ENCODE assay signal across 8 cellular contexts in genomic region chr7:97499204-97499603, GRCh38.
DNase-seq lines count a peak whose midpoint lies in the region; ATAC-seq and TF ChIP-seq lines count a peak whose summit lies in the region.

No MANE protein-coding gene starts in this region.

- H3K27ac Mint-ChIP-seq in stimulated activated naive CD8-positive, alpha-beta T cell treated with anti-CD3 and anti-CD28 coated beads, Interleukin-15, amount 100 ng/mL, for 72 hours, result no peak overlapping the region
- no peak overlapping the region for H3K27ac Mint-ChIP-seq in HFFc6
- H3K27ac Mint-ChIP-seq in chondrocyte (ENCODE audit: unreplicated experiment), result no peak overlapping the region
- H3K27ac Mint-ChIP-seq in neural crest cell (ENCODE audit: unreplicated experiment), result no peak overlapping the region

- H3K9me3 Mint-ChIP-seq in stimulated activated naive CD8-positive, alpha-beta T cell treated with anti-CD3 and anti-CD28 coated beads, Interleukin-15, amount 100 ng/mL, for 72 hours, result no peaks in the 10 kb centered on the region
- H3K9me3 Mint-ChIP-seq in HFFc6, result peaks cover 28% of the 10 kb centered on the region
- H3K9me3 Mint-ChIP-seq in chondrocyte (ENCODE audit: low read depth), result no peaks in the 10 kb centered on the region
- no peaks in the 10 kb centered on the region for H3K9me3 Mint-ChIP-seq in neural crest cell

- TF ChIP-seq CTCF in HFFc6 (IDR thresholded peaks at IDR 0.05), result peak; percentile 46
- peak; percentile 76 for TF ChIP-seq CTCF in chondrocyte (IDR thresholded peaks at IDR 0.05)
- peak; percentile 69 for TF ChIP-seq CTCF in neural crest cell (conservative IDR thresholded peaks at IDR 0.05)

- no peak for ATAC-seq in stimulated activated naive CD8-positive, alpha-beta T cell treated with anti-CD3 and anti-CD28 coated beads, Interleukin-15, Interleukin-2, amounts not matched to agents 100 U/mL and 50 U/mL, for 24 hours
- ATAC-seq in stimulated activated naive CD8-positive, alpha-beta T cell treated with anti-CD3 and anti-CD28 coated beads, Interleukin-15, amount 100 ng/mL, for 72 hours, result no peak
- no peak for ATAC-seq in left ventricle myocardium superior

- intact Hi-C loops in left ventricle myocardium superior (cut with micrococcal nuclease), result no loop called here

- no peaks in the 10 kb centered on the region; the same call in 1 of the 2 replicates for H3K36me3 Mint-ChIP-seq in HFFc6 (ENCODE audit: low read depth)
- no peaks in the 10 kb centered on the region for H3K36me3 Mint-ChIP-seq in chondrocyte (ENCODE audit: low read depth)
- H3K36me3 Mint-ChIP-seq in neural crest cell (ENCODE audit: low read depth), result no peaks in the 10 kb centered on the region

- H3K4me3 Mint-ChIP-seq in stimulated activated naive CD8-positive, alpha-beta T cell treated with anti-CD3 and anti-CD28 coated beads, Interleukin-15, amount 100 ng/mL, for 72 hours, result no peak overlapping the region
- no peak overlapping the region for H3K4me3 Mint-ChIP-seq in HFFc6
- H3K4me3 Mint-ChIP-seq in chondrocyte (ENCODE audit: unreplicated experiment), result no peak overlapping the region
- H3K4me3 Mint-ChIP-seq in neural crest cell, result no peak overlapping the region

- H3K27me3 Mint-ChIP-seq in stimulated activated naive CD8-positive, alpha-beta T cell treated with anti-CD3 and anti-CD28 coated beads, Interleukin-15, amount 100 ng/mL, for 72 hours, result peaks cover 8% of the 10 kb centered on the region
- H3K27me3 Mint-ChIP-seq in HFFc6 (ENCODE audit: insufficient read depth) (no peaks in the 10 kb centered on the region; the same call in 1 of the 2 replicates), chondrocyte (ENCODE audit: low read depth) (peaks cover 8% of the 10 kb centered on the region), neural crest cell (ENCODE audit: low read depth) (peaks cover 3% of the 10 kb centered on the region)

- no peaks in the 10 kb centered on the region for H3K4me1 Mint-ChIP-seq in stimulated activated naive CD8-positive, alpha-beta T cell treated with anti-CD3 and anti-CD28 coated beads, Interleukin-15, amount 100 ng/mL, for 72 hours
- H3K4me1 Mint-ChIP-seq in HFFc6 (ENCODE audit: low read depth), result no peaks in the 10 kb centered on the region
- H3K4me1 Mint-ChIP-seq in chondrocyte (ENCODE audit: low read depth), result no peaks in the 10 kb centered on the region
- H3K4me1 Mint-ChIP-seq in neural crest cell, result no peaks in the 10 kb centered on the region

- peak; percentile 19 for DNase-seq in stimulated activated naive CD8-positive, alpha-beta T cell treated with anti-CD3 and anti-CD28 coated beads, Interleukin-15, Interleukin-2, amounts not matched to agents 100 U/mL and 50 U/mL, for 24 hours
- DNase-seq in stimulated activated naive CD8-positive, alpha-beta T cell treated with anti-CD3 and anti-CD28 coated beads, Interleukin-15, amount 100 ng/mL, for 72 hours, result no peak
- peak; percentile 2 for DNase-seq in HFFc6
- DNase-seq in NCI-H460 (ENCODE audit: extremely low read depth, low read depth), result peak; percentile 26
- no peak for DNase-seq in chondrocyte (ENCODE audit: low spot score)
- DNase-seq in neural crest cell (ENCODE audit: low read depth, low spot score), result peak; percentile 8
- DNase-seq in mesenteric fat pad (ENCODE audit: low spot score), result no peak
- no peak for DNase-seq in left ventricle myocardium superior

Comparison
In these comparisons a context has a peak if more than half of its experiments do, and no peak if none do; other contexts are left out.
1. DNase-seq: peak in stimulated activated naive CD8-positive, alpha-beta T cell treated with anti-CD3 and anti-CD28 coated beads, Interleukin-15, Interleukin-2, amounts not matched to agents 100 U/mL and 50 U/mL, for 24 hours (single experiment), HFFc6 (single experiment), NCI-H460 (single experiment) and neural crest cell (single experiment); none in stimulated activated naive CD8-positive, alpha-beta T cell treated with anti-CD3 and anti-CD28 coated beads, Interleukin-15, amount 100 ng/mL, for 72 hours (0 of 2), chondrocyte (single experiment), mesenteric fat pad (single experiment) and left ventricle myocardium superior (single experiment).
2. Peak in every context shown above with its lines, with median percentiles within 50 percentile points of each other: CTCF ChIP-seq.